13 cellular contexts compared by ENCODE assay signal in the genomic region with DNA sequence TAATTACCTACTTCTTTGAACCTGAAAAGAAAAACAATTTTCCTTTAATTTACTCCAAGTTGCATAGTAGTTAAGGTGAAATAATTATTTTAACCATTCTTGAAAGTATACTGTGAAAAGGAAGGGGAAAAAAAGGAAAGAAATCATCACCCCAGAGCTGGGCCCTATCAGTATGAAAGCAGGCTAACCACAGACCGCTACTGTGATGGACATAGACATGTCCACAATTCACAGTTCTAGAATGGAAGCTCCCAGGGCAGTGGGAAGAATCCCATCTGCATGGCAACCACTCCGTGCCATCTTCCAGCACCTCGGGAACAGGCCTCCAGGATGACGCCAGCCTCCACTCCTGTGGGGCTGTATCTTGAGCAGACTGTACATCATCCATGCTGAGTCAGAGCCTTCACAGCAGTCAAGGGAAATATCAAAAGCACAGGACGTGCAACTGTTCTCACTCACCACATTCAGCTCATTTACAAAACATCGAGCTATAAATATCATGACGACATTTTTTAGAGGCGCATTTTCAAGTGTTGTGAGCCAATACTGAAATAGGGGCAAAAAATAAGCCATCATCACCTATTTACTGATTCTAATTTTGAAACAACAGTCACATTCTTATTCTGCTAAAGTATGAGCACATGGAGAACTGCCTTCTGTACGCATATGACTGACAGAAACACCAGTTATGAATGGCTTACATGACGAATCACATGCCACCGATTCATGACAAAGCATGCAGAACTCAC.
A peak's percentile ranks its signal among the peaks of the same experiment; 100 is the strongest.
DNase-seq lines count a peak whose midpoint lies in the region; ATAC-seq and TF ChIP-seq lines count a peak whose summit lies in the region.
"Had no signal": no experiment of that assay in that cellular context is flagged by ENCODE, and none has a peak within 500 bp of the region (broad histone marks: within the 10 kb centered on the region; RNA-seq: fewer than 3 reads in every experiment).

No MANE protein-coding gene starts in this region.

- no peaks in the 10 kb centered on the region for H3K36me3 ChIP-seq in lower lobe of right lung
- H3K36me3 ChIP-seq in CD8-positive, alpha-beta T cell (ENCODE audit: insufficient read depth, low read length): no peaks in the 10 kb centered on the region
- H3K36me3 ChIP-seq: BLaER1 had no signal

- H3K23me2 ChIP-seq in H9 (ENCODE audit: insufficient read length, low read depth, low read length, poor library complexity, severe bottlenecking): no peaks in the 10 kb centered on the region

- H2BK5ac ChIP-seq in H9 (ENCODE audit: insufficient read length, low read length): no peak overlapping the region

- no peak overlapping the region for H3K4me3 Mint-ChIP-seq in CD8-positive, alpha-beta T cell
- H3K4me3 Mint-ChIP-seq in stimulated activated naive B cell treated with anti-CD40 and anti-IgM and Interleukin-4, amounts not matched to agents 10 μg/mL and 1 μg/mL and 100 μg/mL, for 72 hours: no peak overlapping the region
- no peak overlapping the region for H3K4me3 Mint-ChIP-seq in H9

- no peak overlapping the region for H2BK20ac ChIP-seq in H9 (ENCODE audit: low read depth, low read length, poor library complexity, severe bottlenecking)

- intact Hi-C loops in lower lobe of right lung (cut with DNase I): no loop called here
- intact Hi-C loops in CD8-positive, alpha-beta T cell (cut with DNase I, micrococcal nuclease): no loop called here

- H3K27ac ChIP-seq in lower lobe of right lung: no peak overlapping the region
- H3K27ac ChIP-seq in CD8-positive, alpha-beta T cell (ENCODE audit: low read depth, low read length): no peak overlapping the region
- H3K27ac ChIP-seq in H9 (ENCODE audit: insufficient read length, low read depth, low read length): no peak overlapping the region
- H3K27ac ChIP-seq: BLaER1 had no signal

- no peak overlapping the region for H2BK15ac ChIP-seq in H9 (ENCODE audit: low read depth, low read length)

- H3K4me3 ChIP-seq in choroid plexus epithelial cell (ENCODE audit: low read depth, low read length) (no peak overlapping the region), lower lobe of right lung (no peak overlapping the region)
- no peak overlapping the region for H3K4me3 ChIP-seq in CD8-positive, alpha-beta T cell (ENCODE audit: low read depth, low read length)
- H3K4me3 ChIP-seq: BLaER1, smooth muscle cell had no signal

- H3K18ac ChIP-seq in H9 (ENCODE audit: insufficient read length, low read depth, low read length): no peak overlapping the region

- WGBS in H9 (ENCODE audit: extremely low coverage, insufficient read length, low lambda C conversion rate): no CpG with 5 or more reads among the region's 11 CpGs

- no peak overlapping the region for H3K4me2 ChIP-seq in H9 (ENCODE audit: insufficient read depth, insufficient read length, low read length)
- H3K4me2 ChIP-seq: BLaER1, smooth muscle cell had no signal

- no peaks in the 10 kb centered on the region for H3K9me3 ChIP-seq in lower lobe of right lung
- no peaks in the 10 kb centered on the region for H3K9me3 ChIP-seq in CD8-positive, alpha-beta T cell (ENCODE audit: low read length)
- no peaks in the 10 kb centered on the region for H3K9me3 ChIP-seq in H9 (ENCODE audit: control insufficient read depth, low read depth, low read length)
- H3K9me3 ChIP-seq: BLaER1 had no signal

- H3K27me3 Mint-ChIP-seq in CD8-positive, alpha-beta T cell (ENCODE audit: low read depth): no peaks in the 10 kb centered on the region
- no peaks in the 10 kb centered on the region for H3K27me3 Mint-ChIP-seq in stimulated activated naive B cell treated with anti-CD40 and anti-IgM and Interleukin-4, amounts not matched to agents 10 μg/mL and 1 μg/mL and 100 μg/mL, for 72 hours
- no peaks in the 10 kb centered on the region for H3K27me3 Mint-ChIP-seq in H9 (ENCODE audit: low read depth)

- no peak overlapping the region for H2AFZ ChIP-seq in H9 (ENCODE audit: low read length)

- ATAC-seq in lower lobe of right lung (peak; percentile 27 to 33), esophagus mucosa (no peak)
- ATAC-seq in CD8-positive, alpha-beta T cell: no peak
- ATAC-seq in stimulated activated naive B cell treated with anti-CD40 and anti-IgM and Interleukin-4, amounts not matched to agents 10 μg/mL and 1 μg/mL and 100 μg/mL, for 72 hours (replicated peaks): no peak

- no peaks in the 10 kb centered on the region for H3K36me3 Mint-ChIP-seq in CD8-positive, alpha-beta T cell
- H3K36me3 Mint-ChIP-seq in stimulated activated naive B cell treated with anti-CD40 and anti-IgM and Interleukin-4, amounts not matched to agents 10 μg/mL and 1 μg/mL and 100 μg/mL, for 72 hours: no peaks in the 10 kb centered on the region
- no peaks in the 10 kb centered on the region; a peak in 1 of 7 replicates for H3K36me3 Mint-ChIP-seq in H9 (ENCODE audit: insufficient read depth in 1 of 3, low read depth in 3 of 3)

- H3T11ph ChIP-seq in H9 (ENCODE audit: low read length): no peak overlapping the region

- H3K14ac ChIP-seq in H9 (ENCODE audit: insufficient read depth, low read length): no peak overlapping the region

- peaks cover 2% of the 10 kb centered on the region for H3K4me1 Mint-ChIP-seq in CD8-positive, alpha-beta T cell (ENCODE audit: low read depth)
- no peaks in the 10 kb centered on the region for H3K4me1 Mint-ChIP-seq in stimulated activated naive B cell treated with anti-CD40 and anti-IgM and Interleukin-4, amounts not matched to agents 10 μg/mL and 1 μg/mL and 100 μg/mL, for 72 hours
- H3K4me1 Mint-ChIP-seq in H9: 0 out of 4 replicates have a peak, but pooled peaks cover 0 to 4% of the 10 kb centered on the region in 2 experiments

- no peak overlapping the region for H2BK12ac ChIP-seq in H9 (ENCODE audit: insufficient read length, low read depth, low read length)

- H3K23ac ChIP-seq in H9 (ENCODE audit: insufficient read length, low read depth, low read length): no peak overlapping the region

- H3K79me2 ChIP-seq in H9 (ENCODE audit: insufficient read depth, low read length): no peaks in the 10 kb centered on the region

- no peak for TF ChIP-seq CTCF in choroid plexus epithelial cell (conservative IDR thresholded peaks at IDR 0.05; ENCODE audit: low read depth, low read length)
- no peak for TF ChIP-seq CTCF in lower lobe of right lung (IDR thresholded peaks at IDR 0.05)
- TF ChIP-seq CTCF in CD8-positive, alpha-beta T cell (IDR thresholded peaks at IDR 0.05): no peak
- TF ChIP-seq CTCF in H9 (conservative IDR thresholded peaks at IDR 0.05): no peak

- no peaks in the 10 kb centered on the region for H3K79me1 ChIP-seq in H9 (ENCODE audit: insufficient read depth, low read depth, low read length, poor library complexity, severe bottlenecking)

- no peak overlapping the region for H2BK120ac ChIP-seq in H9 (ENCODE audit: low read depth, low read length, poor library complexity, severe bottlenecking)

- no peak overlapping the region for H4K91ac ChIP-seq in H9 (ENCODE audit: insufficient read length, low read depth, low read length)

- H2AK5ac ChIP-seq in H9 (ENCODE audit: insufficient read length, low read length): no peak overlapping the region

- H3K4ac ChIP-seq in H9 (ENCODE audit: low read depth, low read length): no peak overlapping the region

- no peak overlapping the region for H4K8ac ChIP-seq in H9 (replicated peaks; ENCODE audit: insufficient read length, low read depth, low read length)

- CTCF ChIA-PET in CD8-positive, alpha-beta T cell (lab: Charles Lee): no interaction called here

- no peak overlapping the region for H3K56ac ChIP-seq in H9 (ENCODE audit: insufficient read length, low read depth, low read length)

- DNase-seq in AG08396 (ENCODE audit: low spot score) (peak; percentile 20), LHCN-M2 (ENCODE audit: low read depth) (peak; percentile 91), choroid plexus epithelial cell (ENCODE audit: low read depth) (peak; percentile 96), lower lobe of right lung (no peak), H9 (no peak)
- DNase-seq in CD8-positive, alpha-beta T cell: no peak
- no peak for DNase-seq in stimulated activated naive B cell treated with anti-CD40 and anti-IgM and Interleukin-4, amounts not matched to agents 10 μg/mL and 1 μg/mL and 100 μg/mL, for 72 hours
- DNase-seq: activated CD4-positive, alpha-beta T cell treated with anti-CD3 and anti-CD28 coated beads for 48 hours; NCI-H1436; NCI-H69 had no signal

- H4K5ac ChIP-seq in H9 (ENCODE audit: insufficient read length, low read depth, low read length): no peak overlapping the region

- no peak overlapping the region for H3K9ac ChIP-seq in H9 (ENCODE audit: extremely low read depth, insufficient read length, low read length)
- H3K9ac ChIP-seq: BLaER1 had no signal

- no peak overlapping the region for H3K27ac Mint-ChIP-seq in CD8-positive, alpha-beta T cell
- no peak overlapping the region for H3K27ac Mint-ChIP-seq in stimulated activated naive B cell treated with anti-CD40 and anti-IgM and Interleukin-4, amounts not matched to agents 10 μg/mL and 1 μg/mL and 100 μg/mL, for 72 hours
- H3K27ac Mint-ChIP-seq in H9: no peak overlapping the region; a peak in 1 of 7 replicates

- H3K9me3 Mint-ChIP-seq in CD8-positive, alpha-beta T cell: no peaks in the 10 kb centered on the region
- no peaks in the 10 kb centered on the region for H3K9me3 Mint-ChIP-seq in stimulated activated naive B cell treated with anti-CD40 and anti-IgM and Interleukin-4, amounts not matched to agents 10 μg/mL and 1 μg/mL and 100 μg/mL, for 72 hours
- no peaks in the 10 kb centered on the region for H3K9me3 Mint-ChIP-seq in H9

- H4K20me1 ChIP-seq in H9 (ENCODE audit: control insufficient read depth, insufficient read depth, insufficient read length): no peaks in the 10 kb centered on the region
- H4K20me1 ChIP-seq: BLaER1 had no signal

- POLR2A ChIA-PET in CD8-positive, alpha-beta T cell (lab: Charles Lee): interaction anchor here (0.8 kb wide), 1 partner anchor 17 kb away, joined by 3 read pairs; no protein-coding TSS in a partner anchor

- H3K4me1 ChIP-seq in lower lobe of right lung: no peaks in the 10 kb centered on the region
- H3K4me1 ChIP-seq in CD8-positive, alpha-beta T cell (ENCODE audit: insufficient read depth, low read length): no peaks in the 10 kb centered on the region
- no peaks in the 10 kb centered on the region for H3K4me1 ChIP-seq in H9 (ENCODE audit: insufficient read depth, low read length)

- no peaks in the 10 kb centered on the region for H3K27me3 ChIP-seq in lower lobe of right lung (ENCODE audit: low read depth)
- no peaks in the 10 kb centered on the region for H3K27me3 ChIP-seq in CD8-positive, alpha-beta T cell (ENCODE audit: insufficient read depth, low read length)
- H3K27me3 ChIP-seq in H9 (ENCODE audit: insufficient read depth, low read length): no peaks in the 10 kb centered on the region
- H3K27me3 ChIP-seq: BLaER1 had no signal

Comparison
In these comparisons a context has a peak if more than half of its experiments do, and no peak if none do; other contexts are left out.
1. DNase-seq: peak in AG08396 (single experiment), LHCN-M2 (single experiment) and choroid plexus epithelial cell (single experiment); none in lower lobe of right lung (single experiment), CD8-positive, alpha-beta T cell (0 of 7), stimulated activated naive B cell treated with anti-CD40 and anti-IgM and Interleukin-4, amounts not matched to agents 10 μg/mL and 1 μg/mL and 100 μg/mL, for 72 hours (single experiment) and H9 (single experiment).
2. ATAC-seq: peak in lower lobe of right lung (2 of 2); none in esophagus mucosa (single experiment), CD8-positive, alpha-beta T cell (single experiment) and stimulated activated naive B cell treated with anti-CD40 and anti-IgM and Interleukin-4, amounts not matched to agents 10 μg/mL and 1 μg/mL and 100 μg/mL, for 72 hours (0 of 2).